10 cellular contexts compared by ENCODE assay signal in genomic region chr15:28992996-28993719, GRCh38.
DNase-seq lines count a peak whose midpoint lies in the region; ATAC-seq and TF ChIP-seq lines count a peak whose summit lies in the region.
"Had no signal": no experiment of that assay in that cellular context is flagged by ENCODE, and none has a peak within 500 bp of the region (broad histone marks: within the 10 kb centered on the region; RNA-seq: fewer than 3 reads in every experiment).

No MANE protein-coding gene starts in this region.

- in situ Hi-C loops in IMR-90 (cut with MboI; ENCODE audit: low sequenced_read_pairs) = no loop called here

- no peak for TF ChIP-seq POLR2A in IMR-90 (IDR thresholded peaks at IDR 0.05; ENCODE audit: low read depth, low read length)
- no peak for TF ChIP-seq POLR2A in thyroid gland (IDR thresholded peaks at IDR 0.05)

- H3K4me3 ChIP-seq in IMR-90 (ENCODE audit: insufficient read depth, low read depth, low read length) (no peak overlapping the region), heart right ventricle (no peak overlapping the region), thyroid gland (replicated peaks in 1 of 3) (no peak overlapping the region)

- H3K14ac ChIP-seq in IMR-90 (replicated peaks; ENCODE audit: low read depth, low read length) = 0 out of 2 replicates have a peak overlapping the region, but pooled peaks have one; percentile 57

- H3K4me2 ChIP-seq in IMR-90 (ENCODE audit: low read depth, low read length) = no peak overlapping the region

- H3K27ac Mint-ChIP-seq in T-helper 17 cell = peak overlapping the region; percentile 45

- DNase-seq in IMR-90 (no peak), T-helper 17 cell (no peak), heart right ventricle (no peak), pons (ENCODE audit: low spot score) (peak; percentile 75), thyroid gland (no peak), NCI-H1092 (lab: John Stamatoyannopoulos, UW) (no peak)
- DNase-seq: effector CD4-positive, alpha-beta T cell; T1000 had no signal

- H2BK20ac ChIP-seq in IMR-90 (ENCODE audit: low read depth, low read length) = no peak overlapping the region

- peak overlapping the region; percentile 39 for H3K4ac ChIP-seq in IMR-90 (ENCODE audit: low read depth, low read length)

- TF ChIP-seq CTCF in IMR-90 (conservative IDR thresholded peaks at IDR 0.05; ENCODE audit: low read depth, low read length) (no peak), heart right ventricle (IDR thresholded peaks at IDR 0.05) (no peak), thyroid gland (IDR thresholded peaks at IDR 0.05) (no peak)

- H3K9me3 ChIP-seq in IMR-90 (ENCODE audit: control insufficient read depth, insufficient read depth, low read length) (no peaks in the 10 kb centered on the region), T-helper 17 cell (ENCODE audit: control insufficient read depth, low read length, poor library complexity, severe bottlenecking) (no peaks in the 10 kb centered on the region), heart right ventricle (no peaks in the 10 kb centered on the region), thyroid gland (no peaks in the 10 kb centered on the region)

- POLR2A ChIA-PET in IMR-90 (lab: Charles Lee; ENCODE audit: unreplicated experiment) = no interaction called here

- H3K18ac ChIP-seq in IMR-90 (ENCODE audit: low read depth, low read length) = no peak overlapping the region

- no peak overlapping the region for H4K5ac ChIP-seq in IMR-90 (ENCODE audit: low read depth, low read length)

- peak overlapping the region in 1 of 2 experiments; percentile 35; a peak in 1 of 4 replicates for H4K8ac ChIP-seq in IMR-90 (ENCODE audit: low read depth in 2 of 2, low read length in 2 of 2)

- H2BK15ac ChIP-seq in IMR-90 (ENCODE audit: low read depth, low read length) = no peak overlapping the region

- H2BK120ac ChIP-seq in IMR-90 (ENCODE audit: low read depth, low read length) = peak overlapping the region; percentile 30; the same call in 1 of the 2 replicates

- intact Hi-C loops in IMR-90 (cut with micrococcal nuclease) = no loop called here
- intact Hi-C loops in heart right ventricle (cut with DNase I) = no loop called here
- intact Hi-C loops in thyroid gland (cut with DNase I) = no loop called here

- H3K27me3 ChIP-seq in IMR-90 (ENCODE audit: control insufficient read depth, insufficient read depth, low read length) = no peaks in the 10 kb centered on the region
- H3K27me3 ChIP-seq in heart right ventricle = no peaks in the 10 kb centered on the region
- no peaks in the 10 kb centered on the region for H3K27me3 ChIP-seq in thyroid gland

- H3K4me3 Mint-ChIP-seq in T-helper 17 cell = no peak overlapping the region

- H3K27ac ChIP-seq in IMR-90 (ENCODE audit: insufficient read depth, low read length) (no peak overlapping the region), heart right ventricle (peak overlapping the region in 8 of 10 donors; percentile 40 to 81 (median 70)), thyroid gland (no peak overlapping the region)

- peaks cover 2% of the 10 kb centered on the region for H3K36me3 Mint-ChIP-seq in T-helper 17 cell (ENCODE audit: low read depth)

- H3K79me1 ChIP-seq in IMR-90 (ENCODE audit: low read depth in 1 of 2, low read length in 2 of 2) = peaks cover 3 to 36% of the 10 kb centered on the region in 2 experiments; a peak in 3 of 4 replicates

- 63% methylated on average over 7 of the region's 12 CpGs; no CpG with 5 or more reads in 1 of the 2 experiments for WGBS in IMR-90 (ENCODE audit: extremely low coverage in 2 of 2, insufficient read length in 1 of 2), 2 experiments
- WGBS in heart right ventricle, 2 donors = 39 to 52% methylated on average over 12 of the region's 12 CpGs
- WGBS in thyroid gland, 2 donors = 73 to 89% methylated on average over 10 to 12 of the region's 12 CpGs

- H3K27me3 Mint-ChIP-seq in T-helper 17 cell = no peaks in the 10 kb centered on the region

- peaks cover 29% of the 10 kb centered on the region for H3K4me1 Mint-ChIP-seq in T-helper 17 cell

- no peak overlapping the region for H4K91ac ChIP-seq in IMR-90 (ENCODE audit: insufficient read depth, low read depth, low read length)

- BruUV-seq in IMR-90 (replicated peaks; lab: Mats Ljungman, UMichigan) = no TSS peak

- peak overlapping the region; percentile 24 for H2AK9ac ChIP-seq in IMR-90 (replicated peaks; ENCODE audit: low read depth, low read length, poor library complexity)

- H3K36me3 ChIP-seq in IMR-90 (ENCODE audit: control insufficient read depth, insufficient read depth, low read length) (peaks cover 5% of the 10 kb centered on the region), heart right ventricle (no peaks in the 10 kb centered on the region), thyroid gland (no peaks in the 10 kb centered on the region)

- no peak overlapping the region for H3K56ac ChIP-seq in IMR-90 (ENCODE audit: extremely low read depth, insufficient read depth, low read length)

- H3K4me1 ChIP-seq in IMR-90 (ENCODE audit: control insufficient read depth, insufficient read depth, low read length) (peaks cover 8% of the 10 kb centered on the region), heart right ventricle (peaks cover 0 to 22% (median 9%) of the 10 kb centered on the region in 9 donors), thyroid gland (no peaks in the 10 kb centered on the region)

- no peak for TF ChIP-seq RAD21 in IMR-90 (IDR thresholded peaks at IDR 0.05; ENCODE audit: low read length)

- no peak overlapping the region for H2BK5ac ChIP-seq in IMR-90 (ENCODE audit: low read depth, low read length, poor library complexity, severe bottlenecking)

- no peak overlapping the region; the same call in 1 of the 2 replicates for H2AK5ac ChIP-seq in IMR-90 (ENCODE audit: low read depth, low read length)

- dilution Hi-C loops in IMR-90 (cut with HindIII; ENCODE audit: low sequenced_read_pairs, unreplicated experiment) = no loop called here

- no peak overlapping the region; the same call in 1 of the 2 replicates for H3K23ac ChIP-seq in IMR-90 (ENCODE audit: low read depth, low read length)

- ATAC-seq in IMR-90 (ENCODE audit: low read depth) (peak; percentile 56), T-helper 17 cell (no peak), heart right ventricle (peak; percentile 71 to 96 (median 89)), HG02642 (IDR thresholded peaks at IDR 0.05; ENCODE audit: poor library complexity, unreplicated experiment) (no peak), GM19452 (IDR thresholded peaks at IDR 0.05; ENCODE audit: unreplicated experiment) (no peak)

- H2AFZ ChIP-seq in IMR-90 (replicated peaks; ENCODE audit: low read length, poor library complexity) = peak overlapping the region; percentile 56

- no peaks in the 10 kb centered on the region; the same call in 1 of the 2 replicates for H4K20me1 ChIP-seq in IMR-90 (ENCODE audit: insufficient read depth, low read length)

- no peak overlapping the region for H3K9ac ChIP-seq in IMR-90 (ENCODE audit: low read depth, low read length)

- H3K9me1 ChIP-seq in IMR-90 (ENCODE audit: insufficient read depth, low read length) = peaks cover 3% of the 10 kb centered on the region; the same call in 1 of the 2 replicates

- CTCF ChIA-PET in IMR-90 (lab: Yijun Ruan, JAX) = no interaction called here

TF ChIP-seq in IMR-90, 13 proteins besides CTCF, POLR2A, EP300 and RAD21:
- TF ChIP-seq RFX5 (IDR thresholded peaks at IDR 0.05; ENCODE audit: low read depth, low read length) = no peak
- no peak for TF ChIP-seq FOS (IDR thresholded peaks at IDR 0.05; ENCODE audit: low read depth, low read length)
- no peak for TF ChIP-seq CHD1 (IDR thresholded peaks at IDR 0.05; ENCODE audit: low read depth, low read length)
- no peak for TF ChIP-seq MAZ (IDR thresholded peaks at IDR 0.05; ENCODE audit: borderline replicate concordance, low read depth, low read length)
- TF ChIP-seq CEBPB (IDR thresholded peaks at IDR 0.05; ENCODE audit: low read depth, low read length) = no peak
- TF ChIP-seq MAFK (IDR thresholded peaks at IDR 0.05; ENCODE audit: low read depth, low read length) = no peak
- no peak for TF ChIP-seq SMC3 (IDR thresholded peaks at IDR 0.05; ENCODE audit: low read depth, low read length)
- TF ChIP-seq RCOR1 (IDR thresholded peaks at IDR 0.05; ENCODE audit: insufficient replicate concordance, low read length) = no peak
- TF ChIP-seq USF2 (IDR thresholded peaks at IDR 0.05; ENCODE audit: low read depth, low read length) = no peak
- TF ChIP-seq ELK1 (IDR thresholded peaks at IDR 0.05; ENCODE audit: borderline replicate concordance, low read depth, low read length) = no peak
TF ChIP-seq in IMR-90: peak in this region for 0.

Comparison
In these comparisons a context has a peak if more than half of its experiments do, and no peak if none do; other contexts are left out.
1. ATAC-seq: peak in IMR-90 (single experiment) and heart right ventricle (8 of 8); none in T-helper 17 cell (single experiment), HG02642 (single experiment) and GM19452 (single experiment).
2. H3K27ac ChIP-seq: peak in heart right ventricle (8 of 10); none in IMR-90 (single experiment) and thyroid gland (0 of 3).